In genomic region chr19:31885280-31885853, GRCh38 we compare ENCODE assay signal across 30 cellular contexts.
"Had no signal": no experiment of that assay in that cellular context is flagged by ENCODE, and none has a peak within 500 bp of the region (broad histone marks: within the 10 kb centered on the region; RNA-seq: fewer than 3 reads in every experiment).

No MANE protein-coding gene starts in this region.

- H3K27me3 Mint-ChIP-seq: activated B cell treated with CpG ODN at 0.5 μM for 24 hours; activated CD8-positive, alpha-beta T cell treated with anti-CD3 and anti-CD28 coated beads for 36 hours; activated naive CD8-positive, alpha-beta T cell treated with anti-CD3 and anti-CD28 coated beads, Interleukin-2, amount 50 U/mL, for 24 hours; activated T-helper 17 cell treated with anti-CD3 and anti-CD28 coated beads, Interleukin-2, amount 50 U/mL, for 72 hours had no signal

- H3K9me3 Mint-ChIP-seq: activated CD8-positive, alpha-beta T cell treated with anti-CD3 and anti-CD28 coated beads for 36 hours; activated T-cell treated with anti-CD3 and anti-CD28 coated beads, Interleukin-2, amount 50 U/mL, for 4 hours had no signal

- H3K9me3 ChIP-seq: adrenal gland, body of pancreas, esophagus squamous epithelium, gastroesophageal sphincter had no signal

- ATAC-seq: activated CD4-positive, CD25-positive, alpha-beta regulatory T cell treated with anti-CD3 and anti-CD28 coated beads, Interleukin-2, amount 50 U/mL, for 24 hours; activated CD8-positive, alpha-beta T cell treated with anti-CD3 and anti-CD28 coated beads for 36 hours; activated naive CD8-positive, alpha-beta T cell treated with anti-CD3 and anti-CD28 coated beads, Interleukin-2, amount 50 U/mL, for 24 hours; activated T-cell treated with anti-CD3 and anti-CD28 coated beads, Interleukin-2, amount 50 U/mL, for 4 hours; activated T-helper 17 cell treated with anti-CD3 and anti-CD28 coated beads, Interleukin-2, amount 50 U/mL, for 72 hours; body of pancreas; effector memory CD8-positive, alpha-beta T cell; gastroesophageal sphincter had no signal

- H3K4me3 Mint-ChIP-seq: activated B cell treated with CpG ODN at 0.5 μM for 24 hours; activated CD8-positive, alpha-beta T cell treated with anti-CD3 and anti-CD28 coated beads for 36 hours; activated naive CD4-positive, alpha-beta T cell treated with anti-CD3 and anti-CD28 coated beads for 36 hours; activated naive CD4-positive, alpha-beta T cell treated with anti-CD3 and anti-CD28 coated beads, Interleukin-2, amount 50 U/mL, for 24 hours; activated naive CD8-positive, alpha-beta T cell treated with anti-CD3 and anti-CD28 coated beads for 36 hours; activated naive CD8-positive, alpha-beta T cell treated with anti-CD3 and anti-CD28 coated beads, Interleukin-2, amount 50 U/mL, for 24 hours; activated T-cell treated with anti-CD3 and anti-CD28 coated beads, Interleukin-2, amount 50 U/mL, for 4 hours; activated T-helper 17 cell treated with anti-CD3 and anti-CD28 coated beads, Interleukin-2, amount 50 U/mL, for 72 hours; effector memory CD8-positive, alpha-beta T cell had no signal

- H3K27ac ChIP-seq: adrenal gland, body of pancreas, esophagus squamous epithelium, gastroesophageal sphincter had no signal

- H3K4me1 ChIP-seq: adrenal gland, body of pancreas, esophagus squamous epithelium, gastroesophageal sphincter had no signal

- H3K4me1 Mint-ChIP-seq: activated B cell treated with CpG ODN at 0.5 μM for 24 hours; activated naive CD4-positive, alpha-beta T cell treated with anti-CD3 and anti-CD28 coated beads, Interleukin-2, amount 50 U/mL, for 24 hours; activated naive CD8-positive, alpha-beta T cell treated with anti-CD3 and anti-CD28 coated beads for 36 hours; activated naive CD8-positive, alpha-beta T cell treated with anti-CD3 and anti-CD28 coated beads, Interleukin-2, amount 50 U/mL, for 24 hours; activated T-helper 17 cell treated with anti-CD3 and anti-CD28 coated beads, Interleukin-2, amount 50 U/mL, for 72 hours had no signal

- DNase-seq: activated B cell treated with CpG ODN at 0.5 μM for 24 hours; activated CD4-positive, alpha-beta T cell treated with anti-CD3 and anti-CD28 coated beads for 48 hours; activated CD4-positive, alpha-beta T cell treated with anti-CD3 and anti-CD28 coated beads, Interleukin-2, amount 50 U/mL, for 1 hour; activated CD4-positive, alpha-beta T cell treated with anti-CD3 and anti-CD28 coated beads, Interleukin-2, amount 50 U/mL, for 48 hours; activated CD8-positive, alpha-beta memory T cell treated with anti-CD3 and anti-CD28 coated beads for 24 hours; activated CD8-positive, alpha-beta T cell treated with anti-CD3 and anti-CD28 coated beads for 36 hours; activated effector memory CD4-positive, alpha-beta T cell treated with Interleukin-2 at 50 U/mL for 16 hours; activated gamma-delta T cell treated with Interleukin-2 at 50 U/mL for 16 hours; activated naive CD4-positive, alpha-beta T cell treated with anti-CD3 and anti-CD28 coated beads for 36 hours; activated naive CD8-positive, alpha-beta T cell treated with anti-CD3 and anti-CD28 coated beads for 36 hours; activated naive CD8-positive, alpha-beta T cell treated with anti-CD3 and anti-CD28 coated beads, Interleukin-2, amount 50 U/mL, for 24 hours; activated T-cell treated with anti-CD3 and anti-CD28 coated beads, Interleukin-2, amount 50 U/mL, for 4 hours; adrenal gland; amygdala; aorta; body of pancreas; caudate nucleus; cortex of kidney; dermis blood vessel endothelial cell; effector CD4-positive, alpha-beta T cell; effector memory CD8-positive, alpha-beta T cell; erythroblast; esophagus squamous epithelium; foreskin melanocyte; T-helper 2 cell had no signal

- H3K36me3 Mint-ChIP-seq: activated naive CD4-positive, alpha-beta T cell treated with anti-CD3 and anti-CD28 coated beads, Interleukin-2, amount 50 U/mL, for 24 hours; activated naive CD8-positive, alpha-beta T cell treated with anti-CD3 and anti-CD28 coated beads for 36 hours had no signal

- FAIRE-seq: colon had no signal

- H3K27ac Mint-ChIP-seq: activated B cell treated with CpG ODN at 0.5 μM for 24 hours; activated CD8-positive, alpha-beta T cell treated with anti-CD3 and anti-CD28 coated beads for 36 hours; activated naive CD4-positive, alpha-beta T cell treated with anti-CD3 and anti-CD28 coated beads for 36 hours; activated naive CD8-positive, alpha-beta T cell treated with anti-CD3 and anti-CD28 coated beads for 36 hours; activated naive CD8-positive, alpha-beta T cell treated with anti-CD3 and anti-CD28 coated beads, Interleukin-2, amount 50 U/mL, for 24 hours; activated T-helper 17 cell treated with anti-CD3 and anti-CD28 coated beads, Interleukin-2, amount 50 U/mL, for 72 hours; effector memory CD8-positive, alpha-beta T cell had no signal

- H3K4me3 ChIP-seq: adrenal gland, body of pancreas, esophagus squamous epithelium, gastroesophageal sphincter had no signal
